34 cellular contexts compared by ENCODE assay signal in the genomic region with DNA sequence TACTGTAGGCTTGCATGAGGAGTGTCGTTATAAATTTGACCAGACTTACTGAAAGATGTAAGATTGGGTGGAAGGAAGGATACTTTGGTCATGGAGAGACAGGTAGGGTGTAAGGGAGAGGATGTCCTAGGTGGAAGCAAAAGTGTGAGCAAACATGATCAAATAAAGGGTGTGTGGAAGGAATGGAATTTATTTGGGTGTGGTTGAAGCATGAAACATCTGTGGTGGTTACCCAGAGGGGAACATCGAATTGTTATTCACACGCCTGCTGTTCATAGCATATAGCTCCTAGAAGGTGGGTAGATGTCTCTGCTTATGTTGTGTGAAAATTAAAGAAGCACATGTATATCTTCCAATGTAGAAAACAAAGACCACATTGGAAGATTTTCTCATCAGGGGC.
"Had no signal": no experiment of that assay in that cellular context is flagged by ENCODE, and none has a peak within 500 bp of the region (broad histone marks: within the 10 kb centered on the region; RNA-seq: fewer than 3 reads in every experiment).

No MANE protein-coding gene starts in this region.

- H3K9me3 ChIP-seq: esophagus squamous epithelium had no signal

- H3K27me3 ChIP-seq: brain microvascular endothelial cell, esophagus squamous epithelium had no signal

- H3K4me1 Mint-ChIP-seq: activated CD4-positive, alpha-beta memory T cell treated with anti-CD3 and anti-CD28 coated beads, Interleukin-2, amount 10 ng/mL, durations not matched to agents 7 days and 5 days; activated CD4-positive, alpha-beta T cell treated with anti-CD3 and anti-CD28 coated beads, Interleukin-2, amount 10 ng/mL, durations not matched to agents 7 days and 5 days; T-helper 17 cell; WTC11 had no signal

- H3K36me3 Mint-ChIP-seq: activated naive CD8-positive, alpha-beta T cell had no signal

- FAIRE-seq: astrocyte, colon, frontal cortex, TTC549 had no signal

- H3K4me1 ChIP-seq: esophagus squamous epithelium had no signal

- DNase-seq: activated CD4-positive, alpha-beta memory T cell treated with anti-CD3 and anti-CD28 coated beads, Interleukin-2, amount 10 ng/mL, durations not matched to agents 7 days and 5 days; activated CD4-positive, alpha-beta T cell treated with anti-CD3 and anti-CD28 coated beads for 1 hour; activated CD4-positive, alpha-beta T cell treated with anti-CD3 and anti-CD28 coated beads for 4 hours; activated CD4-positive, alpha-beta T cell treated with anti-CD3 and anti-CD28 coated beads, Interleukin-2, amount 10 ng/mL, durations not matched to agents 7 days and 5 days; activated CD4-positive, alpha-beta T cell treated with anti-CD3 and anti-CD28 coated beads, Interleukin-2, amount 50 U/mL, for 4 hours; activated CD8-positive, alpha-beta memory T cell treated with anti-CD3 and anti-CD28 coated beads, Interleukin-2, amount 50 U/mL, for 48 hours; activated gamma-delta T cell treated with Interleukin-2 at 50 U/mL for 16 hours; activated naive CD4-positive, alpha-beta T cell treated with anti-CD3 and anti-CD28 coated beads, Interleukin-2, amount 50 U/mL, for 16 hours; activated naive CD4-positive, alpha-beta T cell treated with Interleukin-2 at 50 U/mL for 16 hours; activated T-cell treated with anti-CD3 and anti-CD28 coated beads for 4 hours; activated T-cell treated with anti-CD3 and anti-CD28 coated beads, Interleukin-2, amount 50 U/mL, for 24 hours; activated T-cell treated with anti-CD3 and anti-CD28 coated beads, Interleukin-2, amount 50 U/mL, for 72 hours; amniotic stem cell; anterior cingulate cortex; brain microvascular endothelial cell; caudate nucleus; cortex of kidney; dermis blood vessel endothelial cell; effector CD4-positive, alpha-beta T cell; effector memory CD8-positive, alpha-beta T cell; esophagus squamous epithelium; head of caudate nucleus; SW 1271; T-helper 1 cell; T-helper 17 cell had no signal

- H3K36me3 ChIP-seq: brain microvascular endothelial cell, esophagus squamous epithelium had no signal

- H3K4me3 Mint-ChIP-seq: activated CD4-positive, alpha-beta memory T cell treated with anti-CD3 and anti-CD28 coated beads, Interleukin-2, amount 10 ng/mL, durations not matched to agents 7 days and 5 days; activated CD4-positive, alpha-beta T cell treated with anti-CD3 and anti-CD28 coated beads, Interleukin-2, amount 10 ng/mL, durations not matched to agents 7 days and 5 days; activated naive CD8-positive, alpha-beta T cell; activated T-cell treated with anti-CD3 and anti-CD28 coated beads, Interleukin-2, amount 50 U/mL, for 24 hours; activated T-cell treated with anti-CD3 and anti-CD28 coated beads, Interleukin-2, amount 50 U/mL, for 72 hours; effector memory CD8-positive, alpha-beta T cell; T-helper 17 cell; T-helper 2 cell treated with Interferon-gamma antibody and Interleukin-4, amounts not matched to agents 5 μg/mL and 100 μg/mL, for 36 hours; WTC11 had no signal

- H3K27ac Mint-ChIP-seq: activated CD4-positive, alpha-beta memory T cell treated with anti-CD3 and anti-CD28 coated beads, Interleukin-2, amount 10 ng/mL, durations not matched to agents 7 days and 5 days; activated CD4-positive, alpha-beta T cell treated with anti-CD3 and anti-CD28 coated beads, Interleukin-2, amount 10 ng/mL, durations not matched to agents 7 days and 5 days; activated naive CD8-positive, alpha-beta T cell; activated T-cell treated with anti-CD3 and anti-CD28 coated beads, Interleukin-2, amount 50 U/mL, for 24 hours; activated T-cell treated with anti-CD3 and anti-CD28 coated beads, Interleukin-2, amount 50 U/mL, for 72 hours; effector memory CD8-positive, alpha-beta T cell; T-helper 17 cell; T-helper 2 cell treated with Interferon-gamma antibody and Interleukin-4, amounts not matched to agents 5 μg/mL and 100 μg/mL, for 36 hours; WTC11 had no signal

- H3K4me3 ChIP-seq: esophagus squamous epithelium had no signal

- H3K27ac ChIP-seq: brain microvascular endothelial cell, epithelial cell of prostate, esophagus squamous epithelium, VCaP had no signal
